In the genomic region with DNA sequence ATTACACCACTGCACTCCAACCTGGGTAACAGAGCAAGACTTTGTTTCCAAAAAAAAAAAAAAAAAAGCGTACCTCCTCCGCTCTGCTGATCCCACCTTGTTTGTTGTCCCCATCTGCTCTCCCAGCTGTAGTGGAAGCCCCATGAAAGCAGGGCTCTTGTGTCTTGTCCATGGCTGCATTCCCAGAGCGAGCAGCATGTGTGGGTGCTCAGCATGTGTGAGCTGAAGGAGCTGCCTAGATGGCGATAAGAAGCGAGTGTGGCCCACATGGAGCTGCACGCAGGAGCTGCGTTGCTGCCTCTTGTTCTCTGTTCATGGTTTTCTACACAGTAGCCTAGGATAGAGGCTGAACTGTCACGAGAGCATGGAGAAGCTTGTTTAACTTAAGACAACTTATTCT, we compare ENCODE assay signal across 17 cellular contexts. TPM values are rescaled to one million over a fixed set of nuclear protein-coding genes. Genes with fewer than 3 reads are reported as not detected.
A peak's percentile ranks its signal among the peaks of the same experiment; 100 is the strongest.
DNase-seq lines count a peak whose midpoint lies in the region; ATAC-seq, FAIRE-seq and TF ChIP-seq lines count a peak whose summit lies in the region.
"Had no signal": no experiment of that assay in that cellular context is flagged by ENCODE, and none has a peak within 500 bp of the region (broad histone marks: within the 10 kb centered on the region; RNA-seq: fewer than 3 reads in every experiment).

No MANE protein-coding gene starts in this region.

- intact Hi-C loops in activated CD4-positive, alpha-beta T cell treated with anti-CD3 and anti-CD28 coated beads, Interleukin-2, amount 10 ng/mL, durations not matched to agents 24 days and 14 days (cut with micrococcal nuclease), result no loop called here

- H3K4me1 Mint-ChIP-seq in activated CD4-positive, alpha-beta T cell treated with anti-CD3 and anti-CD28 coated beads, Interleukin-2, amount 10 ng/mL, durations not matched to agents 24 days and 14 days, result peaks cover 47% of the 10 kb centered on the region
- H3K4me1 Mint-ChIP-seq in WTC11, result peaks cover 9% of the 10 kb centered on the region
- peaks cover 35% of the 10 kb centered on the region for H3K4me1 Mint-ChIP-seq in osteocyte (ENCODE audit: unreplicated experiment)

- no peak overlapping the region for H3K4me3 Mint-ChIP-seq in activated CD4-positive, alpha-beta T cell treated with anti-CD3 and anti-CD28 coated beads, Interleukin-2, amount 10 ng/mL, durations not matched to agents 24 days and 14 days
- H3K4me3 Mint-ChIP-seq in WTC11 (no peak overlapping the region), osteocyte (ENCODE audit: unreplicated experiment) (no peak overlapping the region)
- H3K4me3 Mint-ChIP-seq: IgD-negative memory B cell had no signal

- CTCF ChIA-PET in WTC11 (lab: Charles Lee), result interaction anchor here (1.2 to 2.9 kb wide), 3 partner anchors 16 to 29 kb away, joined by 4 to 11 read pairs (median 8); no protein-coding TSS in a partner anchor

- POLR2A ChIA-PET in WTC11 (lab: Charles Lee), result no interaction called here

- H3K36me3 Mint-ChIP-seq in activated CD4-positive, alpha-beta T cell treated with anti-CD3 and anti-CD28 coated beads, Interleukin-2, amount 10 ng/mL, durations not matched to agents 24 days and 14 days (ENCODE audit: low read depth), result peaks cover 28% of the 10 kb centered on the region
- H3K36me3 Mint-ChIP-seq in WTC11, result no peaks in the 10 kb centered on the region
- H3K36me3 Mint-ChIP-seq in osteocyte (ENCODE audit: unreplicated experiment), result peaks cover 2% of the 10 kb centered on the region

- TF ChIP-seq CTCF in WTC11 (IDR thresholded peaks at IDR 0.05) (no peak), osteocyte (IDR thresholded peaks at IDR 0.05) (no peak)

- peak overlapping the region; percentile 49 for H3K27ac Mint-ChIP-seq in activated CD4-positive, alpha-beta T cell treated with anti-CD3 and anti-CD28 coated beads, Interleukin-2, amount 10 ng/mL, durations not matched to agents 24 days and 14 days
- H3K27ac Mint-ChIP-seq in WTC11 (peak overlapping the region; percentile 66), osteocyte (ENCODE audit: unreplicated experiment) (peak overlapping the region; percentile 27)

- no peaks in the 10 kb centered on the region for H3K9me3 Mint-ChIP-seq in activated CD4-positive, alpha-beta T cell treated with anti-CD3 and anti-CD28 coated beads, Interleukin-2, amount 10 ng/mL, durations not matched to agents 24 days and 14 days
- no peaks in the 10 kb centered on the region for H3K9me3 Mint-ChIP-seq in WTC11
- no peaks in the 10 kb centered on the region for H3K9me3 Mint-ChIP-seq in osteocyte (ENCODE audit: unreplicated experiment)

- FAIRE-seq in RCC 7860 (lab: Jason Lieb, UNC), result no peak
- FAIRE-seq: A549, GM12891 had no signal

- DNase-seq in activated CD4-positive, alpha-beta T cell treated with anti-CD3 and anti-CD28 coated beads, Interleukin-2, amount 10 ng/mL, durations not matched to agents 24 days and 14 days, result no peak
- no peak for DNase-seq in activated CD4-positive, alpha-beta T cell treated with anti-CD3 and anti-CD28 coated beads, Interleukin-2, amount 50 U/mL, for 1 hour
- DNase-seq in DMS 273 treated with DMSO at 0.1 percent for 48 hours (lab: John Stamatoyannopoulos, UW) (peak; percentile 14), WTC11 (ENCODE audit: low spot score) (no peak), osteocyte (ENCODE audit: extremely low spot score, unreplicated experiment) (no peak), hippocampal formation (lab: John Stamatoyannopoulos, UW) (no peak), RCC 7860 (ENCODE audit: low spot score) (no peak), RPMI8226 (no peak)
- DNase-seq: Caco-2, NCI-H1417 treated with DMSO at 0.1 percent for 48 hours, NCI-H2029, NCI-H526, PC-3 had no signal

- no peaks in the 10 kb centered on the region for H3K27me3 Mint-ChIP-seq in activated CD4-positive, alpha-beta T cell treated with anti-CD3 and anti-CD28 coated beads, Interleukin-2, amount 10 ng/mL, durations not matched to agents 24 days and 14 days
- H3K27me3 Mint-ChIP-seq in WTC11 (ENCODE audit: low read depth), result no peaks in the 10 kb centered on the region
- no peaks in the 10 kb centered on the region for H3K27me3 Mint-ChIP-seq in osteocyte (ENCODE audit: unreplicated experiment)
- H3K27me3 Mint-ChIP-seq: IgD-negative memory B cell had no signal

- no peak for ATAC-seq in WTC11
- ATAC-seq: A549, HCT116, PC-3 had no signal

TF ChIP-seq in WTC11, 78 proteins besides CTCF, POLR2A, EP300 and RAD21 (continues in another document):
- TF ChIP-seq ZNF317 (CRISPR knock-in tag; IDR thresholded peaks at IDR 0.05; ENCODE audit: borderline replicate concordance, low read depth) (no peak), NR3C1 (CRISPR knock-in tag; conservative IDR thresholded peaks at IDR 0.05; ENCODE audit: low read depth) (no peak), CREM (CRISPR knock-in tag; IDR thresholded peaks at IDR 0.05) (no peak), ARID4B (CRISPR knock-in tag; IDR thresholded peaks at IDR 0.05; ENCODE audit: borderline replicate concordance) (no peak), ZNF396 (CRISPR knock-in tag; IDR thresholded peaks at IDR 0.05; ENCODE audit: borderline replicate concordance) (no peak), MXD4 (CRISPR knock-in tag; IDR thresholded peaks at IDR 0.05; ENCODE audit: borderline replicate concordance) (no peak), ZNF232 (CRISPR knock-in tag; IDR thresholded peaks at IDR 0.05) (no peak), AFF4 (CRISPR knock-in tag; IDR thresholded peaks at IDR 0.05; ENCODE audit: borderline replicate concordance) (no peak)

RNA-seq across cellular contexts. Expression of gene NSD2, which starts 12.4 kb away (rescaled TPM):
- 208 and 214 TPM in 2 replicates for total RNA-seq in activated CD4-positive, alpha-beta T cell treated with anti-CD3 and anti-CD28 coated beads, Interleukin-2, amount 10 ng/mL, durations not matched to agents 24 days and 14 days
- total RNA-seq in WTC11 (2021) (113 to 128 TPM (median 119 TPM) in 3 replicates), osteocyte (63.4 and 66.4 TPM in 2 replicates)

RNA-seq across cellular contexts. Expression of gene LETM1, which starts 27.6 kb away (rescaled TPM):
- 97.2 and 98.7 TPM in 2 replicates for total RNA-seq in activated CD4-positive, alpha-beta T cell treated with anti-CD3 and anti-CD28 coated beads, Interleukin-2, amount 10 ng/mL, durations not matched to agents 24 days and 14 days
- total RNA-seq in WTC11 (2021) (45.0 to 66.7 TPM (median 47.7 TPM) in 3 replicates), osteocyte (48.2 and 49.9 TPM in 2 replicates)
